8 cellular contexts compared by ENCODE assay signal in the genomic region with DNA sequence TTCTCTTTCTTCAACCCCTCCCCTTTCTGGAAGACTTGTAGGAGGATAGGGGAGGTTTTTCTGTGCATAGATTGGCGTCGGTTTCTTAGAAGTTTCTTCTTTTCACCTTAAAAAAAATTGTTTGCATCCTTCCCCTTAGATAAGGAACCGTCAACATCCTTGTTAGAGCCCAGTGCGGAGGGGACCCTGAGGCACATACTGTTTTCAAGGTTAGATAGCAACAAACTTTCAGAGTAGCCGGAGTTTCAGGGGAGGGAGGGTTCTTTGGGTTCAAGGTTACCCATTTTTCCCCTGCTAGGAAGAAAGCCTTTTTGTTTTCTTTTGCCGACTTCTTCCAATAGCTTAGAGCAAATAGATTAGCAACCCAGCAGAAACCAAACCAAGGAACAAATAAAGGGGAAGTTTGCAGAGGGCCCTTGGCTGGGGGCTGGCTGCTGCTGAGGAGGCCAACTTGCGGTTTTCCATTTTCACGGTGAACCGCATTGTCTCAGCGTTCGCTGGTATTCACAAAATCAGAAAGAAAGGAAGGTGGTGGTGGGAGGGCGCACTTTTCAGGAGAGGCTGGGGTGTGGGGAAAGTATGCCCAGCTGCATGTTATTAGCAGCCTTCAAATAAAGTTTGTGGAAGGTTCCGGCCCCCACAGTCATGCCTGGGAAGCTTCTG. TPM values are rescaled to one million over a fixed set of nuclear protein-coding genes. Genes with fewer than 3 reads are reported as not detected.
A peak's percentile ranks its signal among the peaks of the same experiment; 100 is the strongest.
DNase-seq lines count a peak whose midpoint lies in the region; ATAC-seq and TF ChIP-seq lines count a peak whose summit lies in the region.

No MANE protein-coding gene starts in this region.

- POLR2A ChIA-PET in CD8-positive, alpha-beta T cell (lab: Charles Lee) = interaction anchor here (0.7 kb wide), 1 partner anchor 27 kb away, joined by 3 read pairs; no protein-coding TSS in a partner anchor

- peak overlapping the region; percentile 1 for H3K27ac ChIP-seq in CD8-positive, alpha-beta T cell (ENCODE audit: low read depth, low read length)

- no peaks in the 10 kb centered on the region for H3K27me3 ChIP-seq in CD8-positive, alpha-beta T cell (ENCODE audit: insufficient read depth, low read length)

- peaks cover 42% of the 10 kb centered on the region for H3K36me3 Mint-ChIP-seq in CD8-positive, alpha-beta T cell
- peaks cover 39% of the 10 kb centered on the region for H3K36me3 Mint-ChIP-seq in T-helper 1 cell treated with Interleukin-12 subunit alpha and Interleukin-12 subunit beta and Interleukin-4 antibody, amounts not matched to agents 30 μg/mL and 1 μg/mL, for 36 hours (ENCODE audit: low read depth)
- peaks cover 3% of the 10 kb centered on the region for H3K36me3 Mint-ChIP-seq in central memory CD8-positive, alpha-beta T cell (ENCODE audit: insufficient read depth)

- H3K4me3 ChIP-seq in CD8-positive, alpha-beta T cell (ENCODE audit: low read depth, low read length) = no peak overlapping the region

- CTCF ChIA-PET in CD8-positive, alpha-beta T cell (lab: Charles Lee) = interaction anchor here (1.0 to 2.9 kb wide), 3 partner anchors 18 to 463 kb away, joined by 3 to 14 read pairs (median 3); no protein-coding TSS in a partner anchor

- peak overlapping the region; percentile 66 for H3K27ac Mint-ChIP-seq in CD8-positive, alpha-beta T cell
- peak overlapping the region; percentile 93 for H3K27ac Mint-ChIP-seq in T-helper 1 cell treated with Interleukin-12 subunit alpha and Interleukin-12 subunit beta and Interleukin-4 antibody, amounts not matched to agents 30 μg/mL and 1 μg/mL, for 36 hours
- no peak overlapping the region for H3K27ac Mint-ChIP-seq in central memory CD8-positive, alpha-beta T cell (ENCODE audit: low read depth)

- peaks cover 4% of the 10 kb centered on the region for H3K36me3 ChIP-seq in CD8-positive, alpha-beta T cell (ENCODE audit: insufficient read depth, low read length)

- H3K4me1 Mint-ChIP-seq in CD8-positive, alpha-beta T cell (ENCODE audit: low read depth) = peaks cover 79% of the 10 kb centered on the region
- peaks cover 73% of the 10 kb centered on the region for H3K4me1 Mint-ChIP-seq in T-helper 1 cell treated with Interleukin-12 subunit alpha and Interleukin-12 subunit beta and Interleukin-4 antibody, amounts not matched to agents 30 μg/mL and 1 μg/mL, for 36 hours (ENCODE audit: low read depth)
- H3K4me1 Mint-ChIP-seq in central memory CD8-positive, alpha-beta T cell = peaks cover 78% of the 10 kb centered on the region

- intact Hi-C loops in CD8-positive, alpha-beta T cell (cut with DNase I, micrococcal nuclease) = loop anchor here (1.0 to 5.0 kb wide), 2 partner anchors 10 to 43 kb away; no protein-coding TSS in a partner anchor
- intact Hi-C loops in posterior vena cava (cut with DNase I) = no loop called here

- H3K9me3 ChIP-seq in CD8-positive, alpha-beta T cell (ENCODE audit: low read length) = no peaks in the 10 kb centered on the region

- TF ChIP-seq CTCF in CD8-positive, alpha-beta T cell (IDR thresholded peaks at IDR 0.05) = no peak

- H3K4me3 Mint-ChIP-seq in CD8-positive, alpha-beta T cell = peak overlapping the region; percentile 50
- peak overlapping the region; percentile 83 for H3K4me3 Mint-ChIP-seq in T-helper 1 cell treated with Interleukin-12 subunit alpha and Interleukin-12 subunit beta and Interleukin-4 antibody, amounts not matched to agents 30 μg/mL and 1 μg/mL, for 36 hours
- H3K4me3 Mint-ChIP-seq in central memory CD8-positive, alpha-beta T cell = peak overlapping the region; percentile 40

- DNase-seq in CD8-positive, alpha-beta T cell = peak in 4 of 7 experiments; percentile 16 to 50 (median 36)
- DNase-seq in central memory CD8-positive, alpha-beta T cell (ENCODE audit: low spot score in 2 of 2) = no peak
- peak; percentile 32 for DNase-seq in stimulated activated CD4-positive, alpha-beta T cell treated with anti-CD3 and anti-CD28 coated beads, Interleukin-4, amount 100 ng/mL, for 1 hour
- DNase-seq in posterior vena cava (ENCODE audit: low spot score) = no peak
- no peak for DNase-seq in middle frontal gyrus (ENCODE audit: extremely low spot score, low spot score)

- no peaks in the 10 kb centered on the region for H3K9me3 Mint-ChIP-seq in CD8-positive, alpha-beta T cell
- no peaks in the 10 kb centered on the region for H3K9me3 Mint-ChIP-seq in T-helper 1 cell treated with Interleukin-12 subunit alpha and Interleukin-12 subunit beta and Interleukin-4 antibody, amounts not matched to agents 30 μg/mL and 1 μg/mL, for 36 hours
- H3K9me3 Mint-ChIP-seq in central memory CD8-positive, alpha-beta T cell = no peaks in the 10 kb centered on the region

- peaks cover 39% of the 10 kb centered on the region for H3K4me1 ChIP-seq in CD8-positive, alpha-beta T cell (ENCODE audit: insufficient read depth, low read length)

- peak; percentile 24 for ATAC-seq in CD8-positive, alpha-beta T cell
- ATAC-seq in HG02642 (IDR thresholded peaks at IDR 0.05; ENCODE audit: poor library complexity, unreplicated experiment) (peak; percentile 72), HG03196 (IDR thresholded peaks at IDR 0.05; ENCODE audit: unreplicated experiment) (no peak)
- ATAC-seq in central memory CD8-positive, alpha-beta T cell (replicated peaks; ENCODE audit: extremely low read depth, poor library complexity, severe bottlenecking) = no peak

- H3K27me3 Mint-ChIP-seq in CD8-positive, alpha-beta T cell (ENCODE audit: low read depth) = no peaks in the 10 kb centered on the region
- no peaks in the 10 kb centered on the region for H3K27me3 Mint-ChIP-seq in T-helper 1 cell treated with Interleukin-12 subunit alpha and Interleukin-12 subunit beta and Interleukin-4 antibody, amounts not matched to agents 30 μg/mL and 1 μg/mL, for 36 hours (ENCODE audit: low read depth)
- H3K27me3 Mint-ChIP-seq in central memory CD8-positive, alpha-beta T cell = no peaks in the 10 kb centered on the region

RNA-seq across cellular contexts. Expression of a gene that starts 28.8 kb away (rescaled TPM):
- 100 to 1,000 TPM; 130 to 135 TPM for total RNA-seq in CD8-positive, alpha-beta T cell
- total RNA-seq in posterior vena cava = 10 to 100 TPM; 23.2 to 30.9 TPM

Comparison
In these comparisons a context has a peak if more than half of its experiments do, and no peak if none do; other contexts are left out.
1. ATAC-seq: peak in CD8-positive, alpha-beta T cell (single experiment) and HG02642 (single experiment); none in central memory CD8-positive, alpha-beta T cell (single experiment) and HG03196 (single experiment).
2. DNase-seq: peak in CD8-positive, alpha-beta T cell (4 of 7) and stimulated activated CD4-positive, alpha-beta T cell treated with anti-CD3 and anti-CD28 coated beads, Interleukin-4, amount 100 ng/mL, for 1 hour (single experiment); none in central memory CD8-positive, alpha-beta T cell (0 of 2), posterior vena cava (single experiment) and middle frontal gyrus (single experiment).
3. RNA of a gene that starts 28.8 kb away (total RNA-seq): 130 to 135 TPM in CD8-positive, alpha-beta T cell; 23.2 to 30.9 TPM in posterior vena cava; every median in the first group is over 4 times any median in the second.
4. intact Hi-C loops: an anchor here in CD8-positive, alpha-beta T cell (1.0 to 5.0 kb wide); none called in posterior vena cava.
5. Peak in every context shown above with its lines, with median percentiles within 50 percentile points of each other: H3K4me3 Mint-ChIP-seq.